Comparison of ENCODE assay signal across 2 cellular contexts in genomic region chr3:69744507-69744906, GRCh38.
TF ChIP-seq lines count a peak whose summit lies in the region.

No MANE protein-coding gene starts in this region.

TF ChIP-seq in HepG2, 621 proteins besides CTCF, POLR2A, EP300 and RAD21:
- TF ChIP-seq CEBPB (IDR thresholded peaks at IDR 0.05; ENCODE audit: borderline replicate concordance, low read depth, low read length) (peak; percentile 61), POGZ (CRISPR knock-in tag; IDR thresholded peaks at IDR 0.05) (no peak)

TF ChIP-seq in K562, 482 proteins besides CTCF, POLR2A, EP300 and RAD21:
- TF ChIP-seq ZNF449 (CRISPR knock-in tag; IDR thresholded peaks at IDR 0.05) (no peak), ZNF280A (IDR thresholded peaks at IDR 0.05; ENCODE audit: low read depth, partially characterized antibody) (no peak), CEBPB (tag; IDR thresholded peaks at IDR 0.05) (peak; percentile 88), CEBPG (CRISPR knock-in tag; IDR thresholded peaks at IDR 0.05) (no peak), CEBPG (tag; conservative IDR thresholded peaks at IDR 0.05 in 1 of 2, IDR thresholded peaks at IDR 0.05 in 1 of 2) (peak in 1 of 2 experiments; percentile 81; a peak in 2 of 4 replicates)
